ENCODE assay signal across 1 cellular context in genomic region chr21:43733060-43733459, GRCh38.
TF ChIP-seq lines count a peak whose summit lies in the region.

No MANE protein-coding gene starts in this region.

TF ChIP-seq in SK-N-SH, 30 proteins besides CTCF, POLR2A, EP300 and RAD21 (continued from another document):
- no peak for TF ChIP-seq USF2 (IDR thresholded peaks at IDR 0.05; ENCODE audit: borderline replicate concordance, low read depth, low read length)
- TF ChIP-seq TAF1 (IDR thresholded peaks at IDR 0.05; ENCODE audit: borderline replicate concordance, low read depth, low read length) = no peak
- TF ChIP-seq FOXJ3 (CRISPR knock-in tag; IDR thresholded peaks at IDR 0.05) = no peak
- TF ChIP-seq GATA2 (CRISPR knock-in tag; IDR thresholded peaks at IDR 0.05) = no peak
- no peak for TF ChIP-seq PBX3 (IDR thresholded peaks at IDR 0.05)
- TF ChIP-seq NRF1 (IDR thresholded peaks at IDR 0.05; ENCODE audit: low read depth, low read length) = no peak
- TF ChIP-seq NFIC (IDR thresholded peaks at IDR 0.05; ENCODE audit: borderline replicate concordance) = no peak
- TF ChIP-seq ELF1 (IDR thresholded peaks at IDR 0.05) = no peak
- TF ChIP-seq IRF3 (IDR thresholded peaks at IDR 0.05; ENCODE audit: low read depth, low read length) = no peak
- no peak for TF ChIP-seq SMC3 (IDR thresholded peaks at IDR 0.05; ENCODE audit: low read depth, low read length)
- no peak for TF ChIP-seq YY1 (IDR thresholded peaks at IDR 0.05; ENCODE audit: low read depth)
- TF ChIP-seq TEAD4 (IDR thresholded peaks at IDR 0.05; ENCODE audit: borderline replicate concordance, insufficient read depth) = no peak
- no peak for TF ChIP-seq RFX5 (IDR thresholded peaks at IDR 0.05; ENCODE audit: low read length)
- no peak for TF ChIP-seq FOXM1 (IDR thresholded peaks at IDR 0.05; ENCODE audit: low read depth)
- no peak for TF ChIP-seq RCOR1 (IDR thresholded peaks at IDR 0.05; ENCODE audit: low read length)
- no peak for TF ChIP-seq TCF12 (IDR thresholded peaks at IDR 0.05)
- no peak for TF ChIP-seq MEF2A (IDR thresholded peaks at IDR 0.05; ENCODE audit: borderline replicate concordance, low read depth)
- TF ChIP-seq GABPA (IDR thresholded peaks at IDR 0.05; ENCODE audit: low read depth) = no peak
